Comparison of ENCODE assay signal across 22 cellular contexts in the genomic region with DNA sequence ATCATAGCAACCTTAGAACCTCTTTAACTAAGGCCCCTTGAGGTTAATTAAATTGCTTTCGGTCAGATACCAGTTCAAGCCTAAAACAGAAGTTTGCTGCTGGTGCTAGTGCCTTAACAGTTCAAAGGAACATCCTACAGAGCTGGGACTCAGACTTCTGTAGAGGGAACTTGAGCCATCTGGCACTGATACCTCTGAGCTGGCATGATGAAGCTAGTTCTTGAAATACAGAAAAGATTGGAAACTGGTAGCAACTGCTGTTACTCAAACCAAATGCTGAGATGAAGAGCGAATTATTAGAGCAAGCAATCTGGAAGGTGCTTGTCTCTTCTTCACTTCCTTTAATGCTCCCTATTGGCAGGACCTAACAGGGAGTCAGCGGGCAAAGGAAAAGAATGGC.
DNase-seq lines count a peak whose midpoint lies in the region; ATAC-seq and TF ChIP-seq lines count a peak whose summit lies in the region.
"Had no signal": no experiment of that assay in that cellular context is flagged by ENCODE, and none has a peak within 500 bp of the region (broad histone marks: within the 10 kb centered on the region; RNA-seq: fewer than 3 reads in every experiment).

No MANE protein-coding gene starts in this region.

- H3K79me1 ChIP-seq in mesenchymal stem cell (replicated peaks; ENCODE audit: low read length, poor library complexity, severe bottlenecking): no peaks in the 10 kb centered on the region

- no peaks in the 10 kb centered on the region for H3K9me3 ChIP-seq in mesenchymal stem cell (ENCODE audit: control insufficient read depth, low read length)
- H3K9me3 ChIP-seq: A549 had no signal

- no peak overlapping the region for H3K4me3 Mint-ChIP-seq in activated naive CD4-positive, alpha-beta T cell treated with anti-CD3 and anti-CD28 coated beads for 36 hours
- H3K4me3 Mint-ChIP-seq: activated naive CD4-positive, alpha-beta T cell treated with anti-CD3 and anti-CD28 coated beads, Interleukin-2, amount 10 ng/mL, durations not matched to agents 7 days and 5 days; CD4-positive, alpha-beta memory T cell; stimulated activated memory B cell treated with anti-CD40 and anti-IgM and Interleukin-4, amounts not matched to agents 10 μg/mL and 1 μg/mL and 100 μg/mL, for 72 hours had no signal

- no peak for ATAC-seq in HG02678 (IDR thresholded peaks at IDR 0.05; ENCODE audit: unreplicated experiment)
- ATAC-seq: A549; GM12878; HepG2; Right ventricle myocardium inferior; stimulated activated memory B cell treated with anti-CD40 and anti-IgM and Interleukin-4, amounts not matched to agents 10 μg/mL and 1 μg/mL and 100 μg/mL, for 72 hours had no signal

- no peak for TF ChIP-seq CTCF in astrocyte of the spinal cord (IDR thresholded peaks at IDR 0.05; ENCODE audit: low read depth, low read length)

- no peak overlapping the region for H2BK120ac ChIP-seq in mesenchymal stem cell (ENCODE audit: low read depth, low read length)

- DNase-seq in M059J (ENCODE audit: low read depth): peak; percentile 64
- peak; percentile 36 for DNase-seq in astrocyte of the spinal cord (ENCODE audit: low read depth, low spot score)
- DNase-seq in mesenchymal stem cell: peak; percentile 3
- DNase-seq in activated naive CD4-positive, alpha-beta T cell treated with anti-CD3 and anti-CD28 coated beads for 36 hours: no peak
- DNase-seq in stimulated activated CD4-positive, alpha-beta T cell treated with anti-CD3 and anti-CD28 coated beads, Interleukin-4, amount 100 ng/mL, for 1 hour: no peak
- DNase-seq in DMS79 treated with DMSO at 0.1 percent for 48 hours (lab: John Stamatoyannopoulos, UW): no peak
- DNase-seq: activated CD4-positive, alpha-beta T cell treated with anti-CD3 and anti-CD28 coated beads for 4 hours; activated CD8-positive, alpha-beta memory T cell treated with anti-CD3 and anti-CD28 coated beads, Interleukin-2, amount 50 U/mL, for 4 hours; activated naive CD4-positive, alpha-beta T cell treated with anti-CD3 and anti-CD28 coated beads, Interleukin-2, amount 10 ng/mL, durations not matched to agents 7 days and 5 days; CD4-positive, alpha-beta memory T cell; effector CD4-positive, alpha-beta T cell; HCEC 1CT; mesendoderm; MV-4-11; NCI-H2081 had no signal

- H3K4ac ChIP-seq in mesenchymal stem cell (ENCODE audit: low read depth in 1 of 2, low read length in 2 of 2): peak overlapping the region in 1 of 2 experiments; percentile 51

- no peaks in the 10 kb centered on the region for H3K4me1 Mint-ChIP-seq in activated naive CD4-positive, alpha-beta T cell treated with anti-CD3 and anti-CD28 coated beads for 36 hours (ENCODE audit: low read depth)
- H3K4me1 Mint-ChIP-seq: activated naive CD4-positive, alpha-beta T cell treated with anti-CD3 and anti-CD28 coated beads, Interleukin-2, amount 10 ng/mL, durations not matched to agents 7 days and 5 days; CD4-positive, alpha-beta memory T cell; stimulated activated memory B cell treated with anti-CD40 and anti-IgM and Interleukin-4, amounts not matched to agents 10 μg/mL and 1 μg/mL and 100 μg/mL, for 72 hours had no signal

- no peak overlapping the region for H3K27ac ChIP-seq in ACC112 (ENCODE audit: low read depth, low read length)
- H3K27ac ChIP-seq in mesenchymal stem cell (ENCODE audit: low read length, poor library complexity, severe bottlenecking): no peak overlapping the region
- H3K27ac ChIP-seq: A549 had no signal

- no peak overlapping the region for H2BK5ac ChIP-seq in mesenchymal stem cell (ENCODE audit: low read depth, low read length, poor library complexity, severe bottlenecking)

- H2AFZ ChIP-seq in ACC112 (ENCODE audit: low read length, unreplicated experiment) (peak overlapping the region; percentile 5), mesenchymal stem cell (ENCODE audit: low read depth, low read length) (no peak overlapping the region)

- H3K79me2 ChIP-seq in ACC112 (ENCODE audit: control insufficient read depth, insufficient read depth, low read length, unreplicated experiment): no peaks in the 10 kb centered on the region

- H3K9ac ChIP-seq in mesenchymal stem cell (ENCODE audit: low read length): no peak overlapping the region

- CTCF ChIA-PET in activated naive CD4-positive, alpha-beta T cell treated with anti-CD3 and anti-CD28 coated beads for 36 hours (lab: Charles Lee): no interaction called here

- no peak overlapping the region for H3K4me2 ChIP-seq in mesenchymal stem cell (ENCODE audit: low read length, poor library complexity, severe bottlenecking)
- H3K4me2 ChIP-seq: A549 had no signal

- H4K91ac ChIP-seq in mesenchymal stem cell (ENCODE audit: low read length): no peak overlapping the region

- H4K8ac ChIP-seq in mesenchymal stem cell (ENCODE audit: low read length): no peak overlapping the region

- H3K9me3 Mint-ChIP-seq in activated naive CD4-positive, alpha-beta T cell treated with anti-CD3 and anti-CD28 coated beads for 36 hours: no peaks in the 10 kb centered on the region
- H3K9me3 Mint-ChIP-seq: stimulated activated memory B cell treated with anti-CD40 and anti-IgM and Interleukin-4, amounts not matched to agents 10 μg/mL and 1 μg/mL and 100 μg/mL, for 72 hours had no signal

- H3K4me1 ChIP-seq in ACC112 (ENCODE audit: control insufficient read depth, insufficient read depth, low read length, unreplicated experiment): peaks cover 29% of the 10 kb centered on the region
- no peaks in the 10 kb centered on the region for H3K4me1 ChIP-seq in mesenchymal stem cell (ENCODE audit: control insufficient read depth, insufficient read depth, low read depth, low read length)
- H3K4me1 ChIP-seq: A549 had no signal

- H3K36me3 Mint-ChIP-seq in activated naive CD4-positive, alpha-beta T cell treated with anti-CD3 and anti-CD28 coated beads for 36 hours (ENCODE audit: low read depth): no peaks in the 10 kb centered on the region
- H3K36me3 Mint-ChIP-seq: activated naive CD4-positive, alpha-beta T cell treated with anti-CD3 and anti-CD28 coated beads, Interleukin-2, amount 10 ng/mL, durations not matched to agents 7 days and 5 days; CD4-positive, alpha-beta memory T cell; stimulated activated memory B cell treated with anti-CD40 and anti-IgM and Interleukin-4, amounts not matched to agents 10 μg/mL and 1 μg/mL and 100 μg/mL, for 72 hours had no signal

- H3K14ac ChIP-seq in mesenchymal stem cell (ENCODE audit: low read length in 2 of 2): no peak overlapping the region

- in situ Hi-C loops in astrocyte of the spinal cord (cut with HindIII; ENCODE audit: low sequenced_read_pairs): no loop called here

- H3K27me3 Mint-ChIP-seq in activated naive CD4-positive, alpha-beta T cell treated with anti-CD3 and anti-CD28 coated beads for 36 hours (ENCODE audit: low read depth): no peaks in the 10 kb centered on the region
- H3K27me3 Mint-ChIP-seq: activated naive CD4-positive, alpha-beta T cell treated with anti-CD3 and anti-CD28 coated beads, Interleukin-2, amount 10 ng/mL, durations not matched to agents 7 days and 5 days; CD4-positive, alpha-beta memory T cell; stimulated activated memory B cell treated with anti-CD40 and anti-IgM and Interleukin-4, amounts not matched to agents 10 μg/mL and 1 μg/mL and 100 μg/mL, for 72 hours had no signal

- no peak overlapping the region for H3K23ac ChIP-seq in mesenchymal stem cell (ENCODE audit: low read length in 2 of 2)

- 37% methylated on average over 2 of the region's 3 CpGs for WGBS in mesenchymal stem cell

- peak overlapping the region; percentile 0 to 24 for H3K18ac ChIP-seq in mesenchymal stem cell (ENCODE audit: low read depth in 1 of 2, low read length in 2 of 2)

- H3K4me3 ChIP-seq in ACC112 (ENCODE audit: low read depth, low read length): no peak overlapping the region
- no peak overlapping the region for H3K4me3 ChIP-seq in astrocyte of the spinal cord (ENCODE audit: low read depth, low read length)
- H3K4me3 ChIP-seq in mesenchymal stem cell (ENCODE audit: insufficient read depth in 1 of 2, low read depth in 1 of 2, low read length in 2 of 2): no peak overlapping the region
- H3K4me3 ChIP-seq: A549, GM12878 had no signal

- intact Hi-C loops in activated naive CD4-positive, alpha-beta T cell treated with anti-CD3 and anti-CD28 coated beads for 36 hours (cut with micrococcal nuclease): no loop called here

- peak overlapping the region in 1 of 2 experiments; percentile 72 for H2BK12ac ChIP-seq in mesenchymal stem cell (ENCODE audit: low read length in 2 of 2)

- no peaks in the 10 kb centered on the region for H3K36me3 ChIP-seq in ACC112 (ENCODE audit: insufficient read depth, low read length)
- H3K36me3 ChIP-seq in mesenchymal stem cell (ENCODE audit: control insufficient read depth in 1 of 2, insufficient read depth in 2 of 2, low read depth in 1 of 2, low read length in 2 of 2): no peaks in the 10 kb centered on the region

- H2BK15ac ChIP-seq in mesenchymal stem cell (ENCODE audit: low read depth, poor library complexity, severe bottlenecking): no peak overlapping the region

- H3K27me3 ChIP-seq in ACC112 (ENCODE audit: insufficient read depth, low read length) (no peaks in the 10 kb centered on the region), mesenchymal stem cell (ENCODE audit: control insufficient read depth in 1 of 2, insufficient read depth in 1 of 2, low read length in 2 of 2) (no peaks in the 10 kb centered on the region)

- no peak overlapping the region for H3K27ac Mint-ChIP-seq in activated naive CD4-positive, alpha-beta T cell treated with anti-CD3 and anti-CD28 coated beads for 36 hours
- H3K27ac Mint-ChIP-seq: activated naive CD4-positive, alpha-beta T cell treated with anti-CD3 and anti-CD28 coated beads, Interleukin-2, amount 10 ng/mL, durations not matched to agents 7 days and 5 days; CD4-positive, alpha-beta memory T cell; stimulated activated memory B cell treated with anti-CD40 and anti-IgM and Interleukin-4, amounts not matched to agents 10 μg/mL and 1 μg/mL and 100 μg/mL, for 72 hours had no signal

- no peak overlapping the region for H2AK5ac ChIP-seq in mesenchymal stem cell (ENCODE audit: low read length, severe bottlenecking)

Comparison
In these comparisons a context has a peak if more than half of its experiments do, and no peak if none do; other contexts are left out.
1. DNase-seq: peak in M059J (single experiment), astrocyte of the spinal cord (single experiment) and mesenchymal stem cell (single experiment); none in activated naive CD4-positive, alpha-beta T cell treated with anti-CD3 and anti-CD28 coated beads for 36 hours (single experiment), stimulated activated CD4-positive, alpha-beta T cell treated with anti-CD3 and anti-CD28 coated beads, Interleukin-4, amount 100 ng/mL, for 1 hour (single experiment) and DMS79 treated with DMSO at 0.1 percent for 48 hours (single experiment).